ENCODE assay signal across 8 cellular contexts in the genomic region with DNA sequence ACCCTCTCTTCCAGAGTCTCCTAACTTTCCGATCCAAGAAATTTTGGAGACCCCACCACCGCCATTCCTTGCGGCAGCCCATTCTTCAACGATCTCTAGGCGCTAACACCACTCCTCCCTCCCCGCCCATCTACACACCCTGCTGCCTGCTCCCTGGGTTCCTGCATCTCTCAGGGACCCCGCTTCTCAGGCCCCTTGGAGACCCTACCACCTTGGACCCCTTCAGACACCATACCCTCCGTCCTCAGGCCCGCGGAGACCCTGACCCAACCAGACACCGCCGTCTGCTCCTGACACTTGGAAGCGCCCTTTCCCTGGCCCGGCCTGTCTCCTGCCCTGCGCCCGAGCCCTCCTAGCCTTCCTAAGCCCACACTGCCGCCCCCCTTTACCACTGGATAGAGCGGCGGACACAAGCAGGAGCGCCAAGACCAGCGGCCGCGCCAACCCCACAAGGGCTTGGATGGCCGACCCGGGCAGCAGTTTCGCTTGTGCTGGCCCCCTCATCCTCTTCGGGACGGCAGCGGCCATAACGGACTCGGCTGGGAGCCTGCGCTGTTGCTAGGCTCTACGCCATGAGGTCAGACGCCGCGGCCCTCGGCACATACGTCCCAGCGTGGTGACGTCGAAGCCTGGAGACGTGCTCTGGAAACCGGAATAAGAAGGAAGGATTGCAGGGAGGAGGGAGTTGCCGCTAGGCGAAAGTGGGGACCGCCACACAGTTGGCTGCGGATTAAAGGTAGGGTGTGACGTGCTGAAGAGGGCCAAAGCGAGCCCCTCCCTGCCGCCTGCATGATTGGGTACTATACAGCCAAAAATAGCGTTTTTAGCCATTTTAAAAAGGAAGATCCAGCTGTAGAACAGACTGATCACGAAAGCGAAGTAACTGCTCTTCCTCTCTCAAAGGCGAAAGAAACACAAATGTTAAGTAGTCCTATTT. TPM values are rescaled to one million over a fixed set of nuclear protein-coding genes. Genes with fewer than 3 reads are reported as not detected.
DNase-seq lines count a peak whose midpoint lies in the region; ATAC-seq, FAIRE-seq and TF ChIP-seq lines count a peak whose summit lies in the region.

TSS of gene C5orf15 (minus strand) at position 569 of the 937 bp plus-strand sequence. CDS start at position 528, 41 bp downstream.

- peak within 1 kb of the TSS; percentile 78 to 93 for H3K9ac ChIP-seq in kidney (ENCODE audit: low read length in 2 of 2)

- TF ChIP-seq POLR2A in GM19193 (IDR thresholded peaks at IDR 0.05; ENCODE audit: extremely low read depth, insufficient read depth, insufficient read length) = peak; percentile 70

- TF ChIP-seq CTCF in chondrocyte (IDR thresholded peaks at IDR 0.05) (peak; percentile 50), kidney (IDR thresholded peaks at IDR 0.05; ENCODE audit: borderline replicate concordance, extremely low read depth, insufficient read depth) (peak; percentile 9)

- peaks cover 7 to 17% of the 10 kb centered on the region in 2 donors for H3K4me1 ChIP-seq in kidney (ENCODE audit: control insufficient read depth in 1 of 2, insufficient read depth in 1 of 2, low read depth in 1 of 2, low read length in 2 of 2)

- intact Hi-C loops in kidney (cut with DNase I) = no loop called here

- no peaks in the 10 kb centered on the region for H3K9me3 ChIP-seq in kidney (ENCODE audit: control insufficient read depth in 1 of 2, low read length in 2 of 2)

- peak within 1 kb of the TSS; percentile 97 for H3K27ac Mint-ChIP-seq in chondrocyte (ENCODE audit: unreplicated experiment)

- H3K27me3 Mint-ChIP-seq in chondrocyte (ENCODE audit: low read depth) = no peaks in the 10 kb centered on the region

- H3K27ac ChIP-seq in kidney (ENCODE audit: low read depth in 2 of 2, low read length in 2 of 2) = peak within 1 kb of the TSS; percentile 87 to 98

- FAIRE-seq in kidney (lab: Jason Lieb, UNC) = peak; percentile 15

- peak; percentile 97 for ATAC-seq in HG03439 (IDR thresholded peaks at IDR 0.05; ENCODE audit: unreplicated experiment)

- H3K4me3 Mint-ChIP-seq in chondrocyte (ENCODE audit: unreplicated experiment) = peak within 1 kb of the TSS; percentile 97

- H3K9me3 Mint-ChIP-seq in chondrocyte (ENCODE audit: low read depth) = peaks cover 5% of the 10 kb centered on the region

- peaks cover 39% of the 10 kb centered on the region for H3K4me1 Mint-ChIP-seq in chondrocyte (ENCODE audit: low read depth)

- H3K4me3 ChIP-seq in kidney (ENCODE audit: low read length in 2 of 2) = peak within 1 kb of the TSS; percentile 94 to 98

- peaks cover 8% of the 10 kb centered on the region for H3K36me3 Mint-ChIP-seq in chondrocyte (ENCODE audit: low read depth)

- DNase-seq in Ammon's horn (ENCODE audit: low spot score) (peak; percentile 99), NCI-H510A treated with DMSO at 0.1 percent for 48 hours (lab: John Stamatoyannopoulos, UW) (peak; percentile 82), chondrocyte (ENCODE audit: low spot score) (peak; percentile 98), kidney (peak; percentile 99)
- DNase-seq in activated CD4-positive, alpha-beta T cell treated with anti-CD3 and anti-CD28 coated beads for 24 hours (ENCODE audit: low read depth in 2 of 2) = peak; percentile 76 to 89
- peak; percentile 97 for DNase-seq in stimulated activated CD4-positive, alpha-beta T cell treated with anti-CD3 and anti-CD28 coated beads, Interleukin-15, amount 100 ng/mL, for 24 hours

- H3K36me3 ChIP-seq in kidney (ENCODE audit: control insufficient read depth in 1 of 2, insufficient read depth in 2 of 2, low read length in 2 of 2) = peaks cover 0 to 11% of the 10 kb centered on the region in 2 donors

RNA-seq across cellular contexts. Expression of gene C5orf15, which starts in this region (rescaled TPM):
- total RNA-seq in chondrocyte (41.7 to 63.7 TPM (median 44.4 TPM) in 3 replicates), kidney (43.9 TPM)
- polyA plus RNA-seq in kidney (ENCODE audit: insufficient read depth, low read depth, low replicate concordance) = 54.4 TPM

Comparison
In these comparisons a context has a peak if more than half of its experiments do, and no peak if none do; other contexts are left out.
1. Peak in every context shown above with its lines: DNase-seq, ATAC-seq, H3K4me3 ChIP-seq and H3K27ac ChIP-seq.